Comparison of ENCODE assay signal across 8 cellular contexts in genomic region chr4:128386761-128387599, GRCh38.
A peak's percentile ranks its signal among the peaks of the same experiment; 100 is the strongest.
DNase-seq lines count a peak whose midpoint lies in the region; ATAC-seq and TF ChIP-seq lines count a peak whose summit lies in the region.

No MANE protein-coding gene starts in this region.

- peaks cover 0 to 2% of the 10 kb centered on the region in 2 donors for H3K27me3 Mint-ChIP-seq in CD8-positive, alpha-beta memory T cell
- H3K27me3 Mint-ChIP-seq in activated T-helper 17 cell treated with anti-CD3 and anti-CD28 coated beads, Interleukin-2, amount 50 U/mL, for 72 hours: peaks cover 3% of the 10 kb centered on the region

- no peaks in the 10 kb centered on the region for H3K79me2 ChIP-seq in mammary epithelial cell (ENCODE audit: insufficient read depth, low read length)

- H3K9me3 ChIP-seq in mammary epithelial cell (replicated peaks; ENCODE audit: insufficient read depth, low read length): no peaks in the 10 kb centered on the region
- no peaks in the 10 kb centered on the region for H3K9me3 ChIP-seq in CD8-positive, alpha-beta memory T cell (ENCODE audit: low read length)

- peak overlapping the region in 1 of 8 donors; percentile 21 for H3K27ac Mint-ChIP-seq in CD8-positive, alpha-beta memory T cell
- no peak overlapping the region for H3K27ac Mint-ChIP-seq in activated T-helper 17 cell treated with anti-CD3 and anti-CD28 coated beads, Interleukin-2, amount 50 U/mL, for 72 hours

- in situ Hi-C loops in mammary epithelial cell (cut with MboI; ENCODE audit: low sequenced_read_pairs in 2 of 2): no loop called here

- no peaks in the 10 kb centered on the region for H4K20me1 ChIP-seq in mammary epithelial cell (ENCODE audit: insufficient read depth, low read length)

- H3K4me1 Mint-ChIP-seq in CD8-positive, alpha-beta memory T cell: no peaks in the 10 kb centered on the region
- H3K4me1 Mint-ChIP-seq in activated T-helper 17 cell treated with anti-CD3 and anti-CD28 coated beads, Interleukin-2, amount 50 U/mL, for 72 hours: no peaks in the 10 kb centered on the region

- no peak overlapping the region for H3K4me3 ChIP-seq in mammary epithelial cell (replicated peaks in 1 of 3; ENCODE audit: insufficient read depth in 1 of 3, low read depth in 2 of 3, low read length in 3 of 3)
- no peak overlapping the region for H3K4me3 ChIP-seq in CD8-positive, alpha-beta memory T cell (ENCODE audit: low read length)

- H3K4me2 ChIP-seq in mammary epithelial cell (ENCODE audit: insufficient read depth, low read depth, low read length): peak overlapping the region; percentile 62

- 14% methylated on average over 10 of the region's 15 CpGs for WGBS in mammary epithelial cell (ENCODE audit: low coverage, missing lambda C conversion rate)

- peak overlapping the region; percentile 51 for H3K27ac ChIP-seq in mammary epithelial cell (ENCODE audit: insufficient read depth, low read depth, low read length)
- H3K27ac ChIP-seq in CD8-positive, alpha-beta memory T cell (ENCODE audit: low read depth, low read length): no peak overlapping the region

- no TSS peak for BruUV-seq in mammary epithelial cell (replicated peaks; lab: Mats Ljungman, UMichigan)

- peak overlapping the region; percentile 75 for H2AFZ ChIP-seq in mammary epithelial cell (ENCODE audit: low read depth, low read length)

- dilution Hi-C loops in mammary epithelial cell (cut with HindIII; ENCODE audit: low sequenced_read_pairs): no loop called here

- no peaks in the 10 kb centered on the region for H3K9me3 Mint-ChIP-seq in CD8-positive, alpha-beta memory T cell
- H3K9me3 Mint-ChIP-seq in activated T-helper 17 cell treated with anti-CD3 and anti-CD28 coated beads, Interleukin-2, amount 50 U/mL, for 72 hours: no peaks in the 10 kb centered on the region

- TF ChIP-seq CTCF in mammary epithelial cell (conservative IDR thresholded peaks at IDR 0.05 in 1 of 2, IDR thresholded peaks at IDR 0.05 in 1 of 2; ENCODE audit: extremely low read depth in 1 of 2, insufficient read depth in 1 of 2, low read depth in 1 of 2, low read length in 2 of 2): no peak

- DNase-seq in DMS153 (lab: John Stamatoyannopoulos, UW): peak; percentile 80
- DNase-seq in NCI-H1417 treated with DMSO at 0.1 percent for 48 hours (lab: John Stamatoyannopoulos, UW): peak; percentile 22
- DNase-seq in mammary epithelial cell: peak; percentile 83
- DNase-seq in kidney glomerular epithelial cell (lab: John Stamatoyannopoulos, UW): peak; percentile 99
- DNase-seq in stromal cell of bone marrow (ENCODE audit: low read depth): peak; percentile 97
- DNase-seq in CD8-positive, alpha-beta memory T cell: no peak
- DNase-seq in NCI-H510A (lab: John Stamatoyannopoulos, UW): no peak

- intact Hi-C loops in mammary epithelial cell (cut with micrococcal nuclease): loop anchor here (2.0 to 5.0 kb wide), 6 partner anchors 42 to 424 kb away; partner anchors contain the start of gene PGRMC2

- H3K4me1 ChIP-seq in mammary epithelial cell (ENCODE audit: insufficient read depth, low read length): peaks cover 37% of the 10 kb centered on the region
- H3K4me1 ChIP-seq in CD8-positive, alpha-beta memory T cell (ENCODE audit: insufficient read depth, low read length): no peaks in the 10 kb centered on the region

- no peaks in the 10 kb centered on the region for H3K27me3 ChIP-seq in mammary epithelial cell (ENCODE audit: insufficient read depth, low read length)
- H3K27me3 ChIP-seq in CD8-positive, alpha-beta memory T cell (ENCODE audit: insufficient read depth, low read length, poor library complexity, severe bottlenecking): no peaks in the 10 kb centered on the region

- H3K4me3 Mint-ChIP-seq in CD8-positive, alpha-beta memory T cell: no peak overlapping the region
- H3K4me3 Mint-ChIP-seq in activated T-helper 17 cell treated with anti-CD3 and anti-CD28 coated beads, Interleukin-2, amount 50 U/mL, for 72 hours: no peak overlapping the region

- CTCF ChIA-PET in mammary epithelial cell (lab: Charles Lee; ENCODE audit: low non-redundant PET): interaction anchor here (0.6 kb wide), 1 partner anchor 40 kb away, joined by 5 read pairs; no protein-coding TSS in a partner anchor
- CTCF ChIA-PET in CD8-positive, alpha-beta memory T cell (lab: Charles Lee): no interaction called here

- peaks cover 0 to 4% (median 0%) of the 10 kb centered on the region in 3 donors for H3K36me3 Mint-ChIP-seq in CD8-positive, alpha-beta memory T cell
- H3K36me3 Mint-ChIP-seq in activated T-helper 17 cell treated with anti-CD3 and anti-CD28 coated beads, Interleukin-2, amount 50 U/mL, for 72 hours (ENCODE audit: low read depth): no peaks in the 10 kb centered on the region

- H3K9ac ChIP-seq in mammary epithelial cell (ENCODE audit: insufficient read depth, low read length): no peak overlapping the region

- H3K36me3 ChIP-seq in mammary epithelial cell (ENCODE audit: insufficient read depth, low read length): no peaks in the 10 kb centered on the region
- H3K36me3 ChIP-seq in CD8-positive, alpha-beta memory T cell (ENCODE audit: insufficient read depth, low read length): no peaks in the 10 kb centered on the region

- ATAC-seq in activated T-helper 17 cell treated with anti-CD3 and anti-CD28 coated beads, Interleukin-2, amount 50 U/mL, for 72 hours (replicated peaks): no peak

- POLR2A ChIA-PET in CD8-positive, alpha-beta memory T cell (lab: Charles Lee): no interaction called here

Comparison
In these comparisons a context has a peak if more than half of its experiments do, and no peak if none do; other contexts are left out.
1. DNase-seq: peak in DMS153 (single experiment), NCI-H1417 treated with DMSO at 0.1 percent for 48 hours (single experiment), mammary epithelial cell (single experiment), kidney glomerular epithelial cell (single experiment) and stromal cell of bone marrow (single experiment); none in CD8-positive, alpha-beta memory T cell (0 of 5) and NCI-H510A (single experiment).